8 cellular contexts compared by ENCODE assay signal in the genomic region with DNA sequence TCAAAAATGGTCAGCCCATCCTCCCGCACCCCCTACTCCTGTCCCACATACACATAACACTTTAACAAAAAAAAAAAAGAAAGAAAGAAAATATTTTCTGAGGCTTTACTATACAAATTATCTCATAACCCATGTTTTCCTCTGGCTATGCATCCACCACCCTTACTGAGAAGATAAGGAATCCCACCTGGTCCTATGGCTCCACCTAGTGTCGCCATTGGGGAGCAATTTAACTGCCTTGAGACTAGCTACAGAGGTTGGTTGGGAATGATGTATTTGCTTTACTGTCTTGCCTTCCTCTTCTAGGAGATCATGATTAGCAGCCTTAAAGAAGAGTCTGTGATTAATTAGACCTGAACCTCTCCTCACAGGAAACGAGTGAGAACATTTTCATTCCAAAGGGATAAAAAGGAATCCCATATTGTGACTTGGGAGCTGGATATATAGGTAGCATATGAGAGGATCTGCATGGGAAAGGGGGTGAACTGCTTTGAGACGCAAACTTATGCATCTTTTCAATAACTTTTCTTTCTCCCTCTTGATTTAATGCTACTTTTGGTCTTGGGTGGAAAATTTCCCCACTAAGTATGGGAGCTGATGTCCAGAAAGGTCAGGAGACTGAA.
DNase-seq lines count a peak whose midpoint lies in the region; ATAC-seq and TF ChIP-seq lines count a peak whose summit lies in the region.

No MANE protein-coding gene starts in this region.

- no peaks in the 10 kb centered on the region for H3K36me3 ChIP-seq in CD4-positive, alpha-beta memory T cell (ENCODE audit: insufficient read depth, low read length)

- POLR2A ChIA-PET in CD4-positive, alpha-beta memory T cell (lab: Charles Lee; ENCODE audit: partially characterized antibody): interaction anchor here (1.2 to 1.4 kb wide), 2 partner anchors 19 to 120 kb away, joined by 3 to 4 read pairs; no protein-coding TSS in a partner anchor

- CTCF ChIA-PET in CD4-positive, alpha-beta memory T cell (lab: Charles Lee; ENCODE audit: partially characterized antibody): interaction anchor here (0.5 to 2.7 kb wide), 28 partner anchors 9 to 1033 kb away, joined by 3 to 16 read pairs (median 5); a partner anchor contains a TSS

- intact Hi-C loops in CD4-positive, alpha-beta memory T cell (cut with micrococcal nuclease): loop anchor here (1.0 to 5.0 kb wide), 3 partner anchors 306 to 1033 kb away; no protein-coding TSS in a partner anchor

- ATAC-seq in HG03342 (IDR thresholded peaks at IDR 0.05; ENCODE audit: unreplicated experiment) (peak; percentile 92), left lobe of liver (peak; percentile 97)
- ATAC-seq in activated CD4-positive, CD25-positive, alpha-beta regulatory T cell treated with anti-CD3 and anti-CD28 coated beads, Interleukin-2, amount 50 U/mL, for 24 hours: peak; percentile 64 to 68

- H3K36me3 Mint-ChIP-seq in CD4-positive, alpha-beta memory T cell: no peaks in the 10 kb centered on the region

- H3K27ac Mint-ChIP-seq in CD4-positive, alpha-beta memory T cell: no peak overlapping the region

- peak in 4 of 5 donors; percentile 48 to 54 (median 51) for DNase-seq in CD4-positive, alpha-beta memory T cell
- DNase-seq in GM19240 (ENCODE audit: insufficient read length, low spot score) (peak; percentile 50), NCI-H226 (peak; percentile 47), choroid plexus epithelial cell (ENCODE audit: low read depth) (peak; percentile 90), left lobe of liver (ENCODE audit: low spot score) (peak; percentile 77)
- peak; percentile 4 to 37 (median 13) for DNase-seq in stimulated activated CD4-positive, alpha-beta T cell treated with anti-CD3 and anti-CD28 coated beads, TNF-alpha, amount 100 ng/mL, for 1 hour (ENCODE audit: low read depth in 3 of 3, low spot score in 1 of 3)

- no peaks in the 10 kb centered on the region for H3K9me3 ChIP-seq in CD4-positive, alpha-beta memory T cell (ENCODE audit: control insufficient read depth in 1 of 2, low read length in 2 of 2)

- H3K9me3 Mint-ChIP-seq in CD4-positive, alpha-beta memory T cell: no peaks in the 10 kb centered on the region

- H3K4me1 Mint-ChIP-seq in CD4-positive, alpha-beta memory T cell: no peaks in the 10 kb centered on the region

- no peak overlapping the region for H3K27ac ChIP-seq in CD4-positive, alpha-beta memory T cell (ENCODE audit: low read depth, low read length)

- no peaks in the 10 kb centered on the region for H3K27me3 ChIP-seq in CD4-positive, alpha-beta memory T cell (ENCODE audit: insufficient read depth, low read length)

- H3K4me3 Mint-ChIP-seq in CD4-positive, alpha-beta memory T cell: no peak overlapping the region

- no peak overlapping the region for H3K4me3 ChIP-seq in CD4-positive, alpha-beta memory T cell (ENCODE audit: low read length in 2 of 2)
- no peak overlapping the region for H3K4me3 ChIP-seq in choroid plexus epithelial cell (ENCODE audit: low read depth, low read length)

- TF ChIP-seq CTCF in choroid plexus epithelial cell (conservative IDR thresholded peaks at IDR 0.05; ENCODE audit: low read depth, low read length): peak; percentile 98

- H3K27me3 Mint-ChIP-seq in CD4-positive, alpha-beta memory T cell: peaks cover 7 to 8% of the 10 kb centered on the region in 2 donors

- no peaks in the 10 kb centered on the region for H3K4me1 ChIP-seq in CD4-positive, alpha-beta memory T cell (ENCODE audit: insufficient read depth, low read length)

Comparison
In these comparisons a context has a peak if more than half of its experiments do, and no peak if none do; other contexts are left out.
1. DNase-seq: peak in every context shown above with its lines; median percentile 90 in choroid plexus epithelial cell; 77 in left lobe of liver; 51 in CD4-positive, alpha-beta memory T cell; 50 in GM19240; 47 in NCI-H226; 13 in stimulated activated CD4-positive, alpha-beta T cell treated with anti-CD3 and anti-CD28 coated beads, TNF-alpha, amount 100 ng/mL, for 1 hour.